ENCODE assay signal across 2 cellular contexts in the genomic region with DNA sequence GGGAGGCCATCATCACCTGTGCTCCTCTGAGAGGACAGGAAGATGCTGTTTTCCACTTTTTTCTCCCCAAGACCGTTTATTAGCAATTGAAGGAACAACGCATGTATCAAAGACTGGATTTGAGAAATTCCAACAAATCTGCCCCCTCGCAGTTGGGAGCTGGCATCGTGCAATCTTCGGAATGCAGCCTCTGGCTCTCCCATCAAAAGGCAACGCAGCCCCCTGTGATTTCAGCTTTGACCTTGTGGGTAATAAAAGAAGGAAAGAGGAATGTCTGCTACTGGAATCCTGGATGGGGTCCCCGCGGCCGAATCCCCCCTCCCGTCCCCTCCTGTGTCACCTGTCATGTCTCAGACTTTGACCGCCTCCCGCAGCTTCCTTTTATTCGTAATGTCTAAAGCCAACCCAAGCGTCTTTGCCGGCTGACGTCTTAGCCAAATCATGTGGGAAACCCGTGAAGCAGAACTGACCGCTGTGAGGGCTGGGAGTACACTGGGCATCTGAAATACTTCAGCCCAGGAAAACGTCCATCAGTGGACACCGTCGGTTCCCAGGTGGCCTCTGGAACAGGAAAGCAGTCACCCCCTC.
TF ChIP-seq lines count a peak whose summit lies in the region.

No MANE protein-coding gene starts in this region.

TF ChIP-seq in IMR-90, 13 proteins besides CTCF, POLR2A, EP300 and RAD21:
- TF ChIP-seq, protein P1, sequence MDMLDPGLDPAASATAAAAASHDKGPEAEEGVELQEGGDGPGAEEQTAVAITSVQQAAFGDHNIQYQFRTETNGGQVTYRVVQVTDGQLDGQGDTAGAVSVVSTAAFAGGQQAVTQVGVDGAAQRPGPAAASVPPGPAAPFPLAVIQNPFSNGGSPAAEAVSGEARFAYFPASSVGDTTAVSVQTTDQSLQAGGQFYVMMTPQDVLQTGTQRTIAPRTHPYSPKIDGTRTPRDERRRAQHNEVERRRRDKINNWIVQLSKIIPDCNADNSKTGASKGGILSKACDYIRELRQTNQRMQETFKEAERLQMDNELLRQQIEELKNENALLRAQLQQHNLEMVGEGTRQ (IDR thresholded peaks at IDR 0.05; ENCODE audit: low read depth, low read length), result no peak
- TF ChIP-seq RFX5 (IDR thresholded peaks at IDR 0.05; ENCODE audit: low read depth, low read length) (no peak), CHD1 (IDR thresholded peaks at IDR 0.05; ENCODE audit: low read depth, low read length) (no peak)

TF ChIP-seq in WTC11, 78 proteins besides CTCF, POLR2A, EP300 and RAD21:
- TF ChIP-seq, protein P2, sequence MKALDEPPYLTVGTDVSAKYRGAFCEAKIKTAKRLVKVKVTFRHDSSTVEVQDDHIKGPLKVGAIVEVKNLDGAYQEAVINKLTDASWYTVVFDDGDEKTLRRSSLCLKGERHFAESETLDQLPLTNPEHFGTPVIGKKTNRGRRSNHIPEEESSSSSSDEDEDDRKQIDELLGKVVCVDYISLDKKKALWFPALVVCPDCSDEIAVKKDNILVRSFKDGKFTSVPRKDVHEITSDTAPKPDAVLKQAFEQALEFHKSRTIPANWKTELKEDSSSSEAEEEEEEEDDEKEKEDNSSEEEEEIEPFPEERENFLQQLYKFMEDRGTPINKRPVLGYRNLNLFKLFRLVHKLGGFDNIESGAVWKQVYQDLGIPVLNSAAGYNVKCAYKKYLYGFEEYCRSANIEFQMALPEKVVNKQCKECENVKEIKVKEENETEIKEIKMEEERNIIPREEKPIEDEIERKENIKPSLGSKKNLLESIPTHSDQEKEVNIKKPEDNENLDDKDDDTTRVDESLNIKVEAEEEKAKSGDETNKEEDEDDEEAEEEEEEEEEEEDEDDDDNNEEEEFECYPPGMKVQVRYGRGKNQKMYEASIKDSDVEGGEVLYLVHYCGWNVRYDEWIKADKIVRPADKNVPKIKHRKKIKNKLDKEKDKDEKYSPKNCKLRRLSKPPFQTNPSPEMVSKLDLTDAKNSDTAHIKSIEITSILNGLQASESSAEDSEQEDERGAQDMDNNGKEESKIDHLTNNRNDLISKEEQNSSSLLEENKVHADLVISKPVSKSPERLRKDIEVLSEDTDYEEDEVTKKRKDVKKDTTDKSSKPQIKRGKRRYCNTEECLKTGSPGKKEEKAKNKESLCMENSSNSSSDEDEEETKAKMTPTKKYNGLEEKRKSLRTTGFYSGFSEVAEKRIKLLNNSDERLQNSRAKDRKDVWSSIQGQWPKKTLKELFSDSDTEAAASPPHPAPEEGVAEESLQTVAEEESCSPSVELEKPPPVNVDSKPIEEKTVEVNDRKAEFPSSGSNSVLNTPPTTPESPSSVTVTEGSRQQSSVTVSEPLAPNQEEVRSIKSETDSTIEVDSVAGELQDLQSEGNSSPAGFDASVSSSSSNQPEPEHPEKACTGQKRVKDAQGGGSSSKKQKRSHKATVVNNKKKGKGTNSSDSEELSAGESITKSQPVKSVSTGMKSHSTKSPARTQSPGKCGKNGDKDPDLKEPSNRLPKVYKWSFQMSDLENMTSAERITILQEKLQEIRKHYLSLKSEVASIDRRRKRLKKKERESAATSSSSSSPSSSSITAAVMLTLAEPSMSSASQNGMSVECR (CRISPR knock-in tag; IDR thresholded peaks at IDR 0.05; ENCODE audit: borderline replicate concordance), result no peak
- TF ChIP-seq, protein P3, sequence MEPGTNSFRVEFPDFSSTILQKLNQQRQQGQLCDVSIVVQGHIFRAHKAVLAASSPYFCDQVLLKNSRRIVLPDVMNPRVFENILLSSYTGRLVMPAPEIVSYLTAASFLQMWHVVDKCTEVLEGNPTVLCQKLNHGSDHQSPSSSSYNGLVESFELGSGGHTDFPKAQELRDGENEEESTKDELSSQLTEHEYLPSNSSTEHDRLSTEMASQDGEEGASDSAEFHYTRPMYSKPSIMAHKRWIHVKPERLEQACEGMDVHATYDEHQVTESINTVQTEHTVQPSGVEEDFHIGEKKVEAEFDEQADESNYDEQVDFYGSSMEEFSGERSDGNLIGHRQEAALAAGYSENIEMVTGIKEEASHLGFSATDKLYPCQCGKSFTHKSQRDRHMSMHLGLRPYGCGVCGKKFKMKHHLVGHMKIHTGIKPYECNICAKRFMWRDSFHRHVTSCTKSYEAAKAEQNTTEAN (CRISPR knock-in tag; IDR thresholded peaks at IDR 0.05), result no peak
- TF ChIP-seq, protein P4, sequence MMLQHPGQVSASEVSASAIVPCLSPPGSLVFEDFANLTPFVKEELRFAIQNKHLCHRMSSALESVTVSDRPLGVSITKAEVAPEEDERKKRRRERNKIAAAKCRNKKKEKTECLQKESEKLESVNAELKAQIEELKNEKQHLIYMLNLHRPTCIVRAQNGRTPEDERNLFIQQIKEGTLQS (CRISPR knock-in tag; conservative IDR thresholded peaks at IDR 0.05), result no peak
- TF ChIP-seq NFYB (CRISPR knock-in tag; conservative IDR thresholded peaks at IDR 0.05; ENCODE audit: low read depth) (no peak), ZNF263 (CRISPR knock-in tag; IDR thresholded peaks at IDR 0.05; ENCODE audit: low read depth) (no peak), FOXK1 (CRISPR knock-in tag; IDR thresholded peaks at IDR 0.05) (no peak), FOXP1 (CRISPR knock-in tag; IDR thresholded peaks at IDR 0.05; ENCODE audit: borderline replicate concordance) (no peak), SMAD4 (CRISPR knock-in tag; IDR thresholded peaks at IDR 0.05) (no peak), NR2C2 (CRISPR knock-in tag; IDR thresholded peaks at IDR 0.05) (no peak), FOXJ3 (CRISPR knock-in tag; IDR thresholded peaks at IDR 0.05; ENCODE audit: borderline replicate concordance) (no peak), IRF2 (CRISPR knock-in tag; IDR thresholded peaks at IDR 0.05; ENCODE audit: borderline replicate concordance, low read depth) (no peak)
- TF ChIP-seq, protein P5, sequence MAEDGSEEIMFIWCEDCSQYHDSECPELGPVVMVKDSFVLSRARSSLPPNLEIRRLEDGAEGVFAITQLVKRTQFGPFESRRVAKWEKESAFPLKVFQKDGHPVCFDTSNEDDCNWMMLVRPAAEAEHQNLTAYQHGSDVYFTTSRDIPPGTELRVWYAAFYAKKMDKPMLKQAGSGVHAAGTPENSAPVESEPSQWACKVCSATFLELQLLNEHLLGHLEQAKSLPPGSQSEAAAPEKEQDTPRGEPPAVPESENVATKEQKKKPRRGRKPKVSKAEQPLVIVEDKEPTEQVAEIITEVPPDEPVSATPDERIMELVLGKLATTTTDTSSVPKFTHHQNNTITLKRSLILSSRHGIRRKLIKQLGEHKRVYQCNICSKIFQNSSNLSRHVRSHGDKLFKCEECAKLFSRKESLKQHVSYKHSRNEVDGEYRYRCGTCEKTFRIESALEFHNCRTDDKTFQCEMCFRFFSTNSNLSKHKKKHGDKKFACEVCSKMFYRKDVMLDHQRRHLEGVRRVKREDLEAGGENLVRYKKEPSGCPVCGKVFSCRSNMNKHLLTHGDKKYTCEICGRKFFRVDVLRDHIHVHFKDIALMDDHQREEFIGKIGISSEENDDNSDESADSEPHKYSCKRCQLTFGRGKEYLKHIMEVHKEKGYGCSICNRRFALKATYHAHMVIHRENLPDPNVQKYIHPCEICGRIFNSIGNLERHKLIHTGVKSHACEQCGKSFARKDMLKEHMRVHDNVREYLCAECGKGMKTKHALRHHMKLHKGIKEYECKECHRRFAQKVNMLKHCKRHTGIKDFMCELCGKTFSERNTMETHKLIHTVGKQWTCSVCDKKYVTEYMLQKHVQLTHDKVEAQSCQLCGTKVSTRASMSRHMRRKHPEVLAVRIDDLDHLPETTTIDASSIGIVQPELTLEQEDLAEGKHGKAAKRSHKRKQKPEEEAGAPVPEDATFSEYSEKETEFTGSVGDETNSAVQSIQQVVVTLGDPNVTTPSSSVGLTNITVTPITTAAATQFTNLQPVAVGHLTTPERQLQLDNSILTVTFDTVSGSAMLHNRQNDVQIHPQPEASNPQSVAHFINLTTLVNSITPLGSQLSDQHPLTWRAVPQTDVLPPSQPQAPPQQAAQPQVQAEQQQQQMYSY (CRISPR knock-in tag; IDR thresholded peaks at IDR 0.05), result no peak
